ENCODE assay signal across 9 cellular contexts in the genomic region with DNA sequence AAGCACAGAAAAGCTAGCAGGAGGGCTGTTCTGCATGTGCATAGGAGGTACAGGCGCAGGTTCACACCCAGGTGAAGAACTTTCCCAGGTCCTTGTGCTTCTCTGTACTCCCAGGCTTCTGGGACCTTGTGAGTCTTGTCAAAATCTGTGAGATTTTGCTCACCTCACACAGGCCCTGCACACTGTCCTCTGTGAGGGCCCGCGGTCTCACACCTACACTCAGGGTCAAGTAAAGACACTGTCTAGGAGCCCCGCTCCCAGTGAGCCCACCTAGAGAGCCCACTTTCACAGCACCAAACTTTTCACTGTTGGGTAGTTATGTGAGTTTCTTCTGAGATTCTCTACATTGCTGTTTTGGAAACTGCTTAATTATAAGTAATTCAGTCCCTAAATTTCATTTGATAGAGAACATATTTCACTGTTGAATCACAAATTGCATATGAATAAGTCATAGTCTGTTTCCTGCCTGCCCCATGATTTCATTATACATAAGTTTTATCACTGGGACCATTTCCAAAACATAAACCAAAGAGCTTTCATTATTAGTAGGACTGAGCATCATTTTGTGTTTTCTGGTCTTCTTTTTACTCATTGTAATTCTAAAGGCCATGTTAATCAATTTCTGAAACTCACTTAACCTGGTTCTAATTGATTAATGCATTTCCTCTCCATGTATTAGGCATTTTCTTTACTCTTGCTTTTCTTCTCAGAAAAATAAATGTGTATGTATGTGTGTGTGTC.
DNase-seq lines count a peak whose midpoint lies in the region; ATAC-seq and TF ChIP-seq lines count a peak whose summit lies in the region.
"Had no signal": no experiment of that assay in that cellular context is flagged by ENCODE, and none has a peak within 500 bp of the region (broad histone marks: within the 10 kb centered on the region; RNA-seq: fewer than 3 reads in every experiment).

No MANE protein-coding gene starts in this region.

- CTCF ChIA-PET in GM10248 (lab: Yijun Ruan, JAX): no interaction called here

- TF ChIP-seq CTCF in GM10248 (IDR thresholded peaks at IDR 0.05; ENCODE audit: control extremely low read depth, extremely low read depth, low read depth, missing control alignments): no peak

- DNase-seq in Daoy (ENCODE audit: low read depth) (peak; percentile 22), fibroblast of the conjunctiva (ENCODE audit: low read depth) (peak; percentile 64), left lobe of liver (ENCODE audit: low spot score) (no peak), GM10248 (ENCODE audit: extremely low spot score) (no peak)
- no peak for DNase-seq in activated CD4-positive, CD25-positive, alpha-beta regulatory T cell treated with anti-CD3 and anti-CD28 coated beads, Interleukin-2, amount 50 U/mL, for 72 hours
- DNase-seq: NCI-H1436 treated with DMSO at 0.1 percent for 48 hours had no signal

- ATAC-seq in GM21528 (IDR thresholded peaks at IDR 0.05; ENCODE audit: low FRiP score, unreplicated experiment) (peak; percentile 83), HG03558 (IDR thresholded peaks at IDR 0.05; ENCODE audit: extremely low read depth, unreplicated experiment) (peak; percentile 92), left lobe of liver (no peak)
- ATAC-seq in activated CD4-positive, CD25-positive, alpha-beta regulatory T cell treated with anti-CD3 and anti-CD28 coated beads, Interleukin-2, amount 50 U/mL, for 24 hours: no peak

- POLR2A ChIA-PET in GM10248 (lab: Yijun Ruan, JAX): no interaction called here

Comparison
In these comparisons a context has a peak if more than half of its experiments do, and no peak if none do; other contexts are left out.
1. DNase-seq: peak in Daoy (single experiment) and fibroblast of the conjunctiva (single experiment); none in activated CD4-positive, CD25-positive, alpha-beta regulatory T cell treated with anti-CD3 and anti-CD28 coated beads, Interleukin-2, amount 50 U/mL, for 72 hours (single experiment), left lobe of liver (single experiment) and GM10248 (single experiment).
2. ATAC-seq: peak in GM21528 (single experiment) and HG03558 (single experiment); none in left lobe of liver (single experiment) and activated CD4-positive, CD25-positive, alpha-beta regulatory T cell treated with anti-CD3 and anti-CD28 coated beads, Interleukin-2, amount 50 U/mL, for 24 hours (0 of 2).